15 cellular contexts compared by ENCODE assay signal in genomic region chr20:44154521-44155001, GRCh38. TPM values are rescaled to one million over a fixed set of nuclear protein-coding genes. Genes with fewer than 3 reads are reported as not detected.
DNase-seq lines count a peak whose midpoint lies in the region; ATAC-seq, FAIRE-seq and TF ChIP-seq lines count a peak whose summit lies in the region.
"Had no signal": no experiment of that assay in that cellular context is flagged by ENCODE, and none has a peak within 500 bp of the region (broad histone marks: within the 10 kb centered on the region; RNA-seq: fewer than 3 reads in every experiment).

No MANE protein-coding gene starts in this region.

- H3K9me3 Mint-ChIP-seq in astrocyte (ENCODE audit: unreplicated experiment) (peaks cover 4% of the 10 kb centered on the region), natural killer cell (no peaks in the 10 kb centered on the region)

- FAIRE-seq in astrocyte (lab: Jason Lieb, UNC) (no peak), keratinocyte (lab: Jason Lieb, UNC) (peak; percentile 44)
- FAIRE-seq: bronchial epithelial cell had no signal

- intact Hi-C loops in natural killer cell (cut with micrococcal nuclease), result no loop called here

- H3K27ac ChIP-seq in astrocyte (ENCODE audit: low read depth, low read length), result no peak overlapping the region
- peak overlapping the region; percentile 70 for H3K27ac ChIP-seq in keratinocyte (ENCODE audit: control insufficient read depth, insufficient read depth, low read length)
- peak overlapping the region; percentile 87 to 97 for H3K27ac ChIP-seq in thoracic aorta
- H3K27ac ChIP-seq: 22Rv1, suprapubic skin had no signal

- H3K9ac ChIP-seq in astrocyte (ENCODE audit: low read length) (no peak overlapping the region), keratinocyte (ENCODE audit: control insufficient read depth, extremely low read depth, insufficient read depth, low read length) (peak overlapping the region; percentile 2)

- H3K9me3 ChIP-seq in astrocyte (ENCODE audit: insufficient read depth, low read depth, low read length), result no peaks in the 10 kb centered on the region
- no peaks in the 10 kb centered on the region for H3K9me3 ChIP-seq in keratinocyte (ENCODE audit: control insufficient read depth, low read depth, low read length)
- H3K9me3 ChIP-seq in thoracic aorta, result no peaks in the 10 kb centered on the region
- H3K9me3 ChIP-seq: suprapubic skin had no signal

- no peak for ATAC-seq in thoracic aorta (ENCODE audit: insufficient number of reproducible peaks, low FRiP score, low read depth)
- ATAC-seq in natural killer cell, result no peak
- ATAC-seq in HG03139 (IDR thresholded peaks at IDR 0.05; ENCODE audit: unreplicated experiment), result no peak
- ATAC-seq: PC-3 had no signal

- TF ChIP-seq CTCF in astrocyte (IDR thresholded peaks at IDR 0.05; ENCODE audit: insufficient read depth, low read depth, low read length) (no peak), keratinocyte (optimal IDR thresholded peaks at IDR 0.05 in 1 of 3, IDR thresholded peaks at IDR 0.05 in 1 of 3, conservative IDR thresholded peaks at IDR 0.05 in 1 of 3; ENCODE audit: extremely low read depth in 1 of 3, insufficient read depth in 2 of 3, low read length in 3 of 3) (peak in 1 of 3 experiments; percentile 18), thoracic aorta (IDR thresholded peaks at IDR 0.05) (no peak), natural killer cell (IDR thresholded peaks at IDR 0.05) (no peak)

- H3K79me2 ChIP-seq in astrocyte (ENCODE audit: insufficient read depth, low read length) (no peaks in the 10 kb centered on the region), keratinocyte (ENCODE audit: control insufficient read depth, insufficient read depth, low read length) (no peaks in the 10 kb centered on the region)

- H3K36me3 ChIP-seq in astrocyte (ENCODE audit: insufficient read depth, low read length) (no peaks in the 10 kb centered on the region), keratinocyte (ENCODE audit: control insufficient read depth in 2 of 2, extremely low read depth in 1 of 2, insufficient read depth in 2 of 2, low read length in 2 of 2) (no peaks in the 10 kb centered on the region), thoracic aorta (peaks cover 16% of the 10 kb centered on the region)
- H3K36me3 ChIP-seq: suprapubic skin had no signal

- DNase-seq in NCI-H146 (lab: John Stamatoyannopoulos, UW), result peak; percentile 14
- DNase-seq in NCI-H146 treated with DMSO at 0.1 percent for 48 hours (lab: John Stamatoyannopoulos, UW; ENCODE audit: unreplicated experiment), result no peak
- peak; percentile 53 for DNase-seq in astrocyte (ENCODE audit: low read depth)
- no peak for DNase-seq in keratinocyte (ENCODE audit: low read depth, low spot score)
- DNase-seq in thoracic aorta (ENCODE audit: low spot score), result peak; percentile 40
- DNase-seq in NCI-H1694 treated with DMSO at 0.1 percent for 48 hours (lab: John Stamatoyannopoulos, UW), result no peak
- no peak for DNase-seq in natural killer cell
- DNase-seq: Kasumi-1, PC-3 had no signal

- H4K20me1 ChIP-seq in astrocyte (ENCODE audit: insufficient read depth, low read length) (no peaks in the 10 kb centered on the region), keratinocyte (ENCODE audit: control insufficient read depth, extremely low read depth, insufficient read depth, low read length) (no peaks in the 10 kb centered on the region)

- H3K4me1 Mint-ChIP-seq in astrocyte (ENCODE audit: low read depth, unreplicated experiment) (peaks cover 20% of the 10 kb centered on the region), natural killer cell (no peaks in the 10 kb centered on the region)

- H3K4me3 Mint-ChIP-seq in astrocyte (ENCODE audit: unreplicated experiment), result no peak overlapping the region
- no peak overlapping the region for H3K4me3 Mint-ChIP-seq in natural killer cell

- H2AFZ ChIP-seq in astrocyte (ENCODE audit: low read depth, low read length) (no peak overlapping the region), keratinocyte (ENCODE audit: control insufficient read depth, low read length) (peak overlapping the region; percentile 18)

- no peaks in the 10 kb centered on the region for H3K27me3 Mint-ChIP-seq in astrocyte (ENCODE audit: low read depth, unreplicated experiment)
- H3K27me3 Mint-ChIP-seq in natural killer cell (ENCODE audit: low read depth in 2 of 2), result peaks cover 20 to 21% of the 10 kb centered on the region in 2 donors

- H3K27ac Mint-ChIP-seq in astrocyte (ENCODE audit: unreplicated experiment), result peak overlapping the region; percentile 48
- no peak overlapping the region for H3K27ac Mint-ChIP-seq in natural killer cell

- H3K4me2 ChIP-seq in astrocyte (ENCODE audit: low read length), result no peak overlapping the region
- peak overlapping the region; percentile 47 for H3K4me2 ChIP-seq in keratinocyte (ENCODE audit: control insufficient read depth, extremely low read depth, insufficient read depth, low read depth, low read length)

- peaks cover 4% of the 10 kb centered on the region for H3K9me1 ChIP-seq in keratinocyte (ENCODE audit: control insufficient read depth, extremely low read depth, insufficient read depth, low read length)

- dilution Hi-C loops in keratinocyte (cut with MboI; ENCODE audit: extremely low pct_ligation_motif_present, low sequenced_read_pairs), result no loop called here

- H3K4me1 ChIP-seq in astrocyte (ENCODE audit: insufficient read depth, low read length) (peaks cover 8% of the 10 kb centered on the region), keratinocyte (ENCODE audit: control insufficient read depth, extremely low read depth, insufficient read depth, low read length) (peaks cover 42% of the 10 kb centered on the region), thoracic aorta (ENCODE audit: control insufficient read depth in 1 of 2, low read depth in 2 of 2) (peaks cover 26 to 74% of the 10 kb centered on the region in 2 donors)

- no peak overlapping the region for H3K4me3 ChIP-seq in astrocyte (ENCODE audit: insufficient read depth, low read depth, low read length)
- H3K4me3 ChIP-seq in keratinocyte (ENCODE audit: control insufficient read depth in 2 of 3, extremely low read depth in 1 of 3, insufficient read depth in 2 of 3, low read depth in 1 of 3, low read length in 3 of 3), result no peak overlapping the region
- no peak overlapping the region for H3K4me3 ChIP-seq in thoracic aorta
- H3K4me3 ChIP-seq: skin epidermis, suprapubic skin had no signal

- H3K36me3 Mint-ChIP-seq in astrocyte (ENCODE audit: low read depth, unreplicated experiment) (peaks cover 32% of the 10 kb centered on the region), natural killer cell (no peaks in the 10 kb centered on the region)

- H3K27me3 ChIP-seq in astrocyte (ENCODE audit: insufficient read depth, low read length), result peaks cover 2% of the 10 kb centered on the region
- H3K27me3 ChIP-seq in keratinocyte (ENCODE audit: control insufficient read depth, extremely low read depth, insufficient read depth, low read length), result no peaks in the 10 kb centered on the region
- no peaks in the 10 kb centered on the region for H3K27me3 ChIP-seq in thoracic aorta (replicated peaks; ENCODE audit: insufficient read depth)

RNA-seq across cellular contexts. Expression of gene JPH2, which starts 32.4 kb away (rescaled TPM):
- total RNA-seq in astrocyte (18.1 and 18.5 TPM in 2 replicates), thoracic aorta (100 to 1,000 TPM; 169 to 179 TPM), natural killer cell (not detected)
- polyA plus RNA-seq in keratinocyte, result 2.5 to 2.9 TPM (median 2.8 TPM) in 3 replicates
- polyA plus RNA-seq in keratinocyte (2011; ENCODE audit: low read depth), result 0.45 TPM
- 1.4 and 2.4 TPM in 2 replicates for polyA plus RNA-seq in keratinocyte (2011; cell fraction: cytosol; rRNA removed)
- 3.6 and 6.7 TPM in 2 replicates for polyA plus RNA-seq in keratinocyte (2011; cell fraction: nucleus; rRNA removed)
- 2.0 and 4.1 TPM in 2 replicates for polyA plus RNA-seq in keratinocyte (2012; ENCODE audit: low replicate concordance)
- 4.6 to 7.2 TPM (median 6.0 TPM) in 3 replicates for polyA minus RNA-seq in keratinocyte
- polyA minus RNA-seq in keratinocyte (2011; cell fraction: cytosol; rRNA and poly(A)+ RNA removed), result 5.4 TPM
- 3.9 and 7.4 TPM in 2 replicates for polyA minus RNA-seq in keratinocyte (2011; cell fraction: nucleus; rRNA and poly(A)+ RNA removed)
- total RNA-seq: T-helper 2 cell treated with Interferon-gamma antibody and Interleukin-4, amounts not matched to agents 100 ng/mL and 5 ng/mL, for 36 hours had no signal

RNA-seq across cellular contexts. Expression of gene OSER1, which starts 56.0 kb away (rescaled TPM):
- total RNA-seq in astrocyte (28.9 and 30.9 TPM in 2 replicates), thoracic aorta (10 to 100 TPM; 33.6 to 34.4 TPM), natural killer cell (10 to 100 TPM; 72.3 to 93.9 (median 78.3) TPM)
- 33.5 to 41.5 TPM (median 34.9 TPM) in 3 replicates for polyA plus RNA-seq in keratinocyte
- 33.0 TPM for polyA plus RNA-seq in keratinocyte (2011; ENCODE audit: low read depth)
- polyA plus RNA-seq in keratinocyte (2011; cell fraction: cytosol; rRNA removed), result 20.7 and 35.6 TPM in 2 replicates
- polyA plus RNA-seq in keratinocyte (2011; cell fraction: nucleus; rRNA removed), result 60.0 and 60.2 TPM in 2 replicates
- polyA plus RNA-seq in keratinocyte (2012; ENCODE audit: low replicate concordance), result 21.4 and 76.0 TPM in 2 replicates
- 17.3 to 21.4 TPM (median 17.9 TPM) in 3 replicates for polyA minus RNA-seq in keratinocyte
- 12.9 TPM for polyA minus RNA-seq in keratinocyte (2011; cell fraction: cytosol; rRNA and poly(A)+ RNA removed)
- polyA minus RNA-seq in keratinocyte (2011; cell fraction: nucleus; rRNA and poly(A)+ RNA removed), result 8.9 and 12.3 TPM in 2 replicates

Comparison
In these comparisons a context has a peak if more than half of its experiments do, and no peak if none do; other contexts are left out.
1. DNase-seq: peak in NCI-H146 (single experiment), astrocyte (single experiment) and thoracic aorta (single experiment); none in NCI-H146 treated with DMSO at 0.1 percent for 48 hours (single experiment), keratinocyte (single experiment), NCI-H1694 treated with DMSO at 0.1 percent for 48 hours (single experiment) and natural killer cell (single experiment).
2. RNA of gene JPH2, which starts 32.4 kb away (total RNA-seq): 169 to 179 TPM in thoracic aorta and 18.1 to 18.5 TPM in astrocyte; not detected in natural killer cell; every median in the first group is over 10 times any median in the second.